In genomic region chr1:184563308-184563707, GRCh38 we compare ENCODE assay signal across 9 cellular contexts.
DNase-seq lines count a peak whose midpoint lies in the region; ATAC-seq and TF ChIP-seq lines count a peak whose summit lies in the region.
"Had no signal": no experiment of that assay in that cellular context is flagged by ENCODE, and none has a peak within 500 bp of the region (broad histone marks: within the 10 kb centered on the region; RNA-seq: fewer than 3 reads in every experiment).

No MANE protein-coding gene starts in this region.

- no peak for TF ChIP-seq POLR2A in body of pancreas (IDR thresholded peaks at IDR 0.05)

- no peaks in the 10 kb centered on the region for H3K9me3 ChIP-seq in body of pancreas
- no peaks in the 10 kb centered on the region for H3K9me3 ChIP-seq in liver (ENCODE audit: control insufficient read depth in 4 of 4, low read length in 3 of 4)

- no peaks in the 10 kb centered on the region for H3K4me1 Mint-ChIP-seq in activated CD4-positive, alpha-beta memory T cell treated with anti-CD3 and anti-CD28 coated beads for 36 hours (ENCODE audit: low read depth)
- no peaks in the 10 kb centered on the region for H3K4me1 Mint-ChIP-seq in activated T-cell treated with anti-CD3 and anti-CD28 coated beads, Interleukin-2, amount 50 U/mL, for 72 hours (ENCODE audit: low read depth)
- no peaks in the 10 kb centered on the region for H3K4me1 Mint-ChIP-seq in activated CD4-positive, alpha-beta T cell treated with anti-CD3 and anti-CD28 coated beads, Interleukin-2, amount 10 ng/mL, durations not matched to agents 24 days and 14 days

- no peak overlapping the region for H3K27ac Mint-ChIP-seq in activated CD4-positive, alpha-beta memory T cell treated with anti-CD3 and anti-CD28 coated beads for 36 hours
- H3K27ac Mint-ChIP-seq in activated T-cell treated with anti-CD3 and anti-CD28 coated beads, Interleukin-2, amount 50 U/mL, for 72 hours, result no peak overlapping the region
- H3K27ac Mint-ChIP-seq in activated CD4-positive, alpha-beta T cell treated with anti-CD3 and anti-CD28 coated beads, Interleukin-2, amount 10 ng/mL, durations not matched to agents 24 days and 14 days, result no peak overlapping the region

- intact Hi-C loops in body of pancreas (cut with DNase I), result no loop called here
- intact Hi-C loops in activated CD4-positive, alpha-beta memory T cell treated with anti-CD3 and anti-CD28 coated beads for 36 hours (cut with micrococcal nuclease), result no loop called here
- intact Hi-C loops in activated CD4-positive, alpha-beta T cell treated with anti-CD3 and anti-CD28 coated beads, Interleukin-2, amount 10 ng/mL, durations not matched to agents 24 days and 14 days (cut with micrococcal nuclease), result no loop called here

- 28 to 35% methylated on average over 1 of the region's 1 CpG for WGBS in body of pancreas, 2 donors
- 11% methylated on average over 1 of the region's 1 CpG for WGBS in liver

- H3K27me3 Mint-ChIP-seq in activated CD4-positive, alpha-beta memory T cell treated with anti-CD3 and anti-CD28 coated beads for 36 hours, result peaks cover 8% of the 10 kb centered on the region
- peaks cover 7% of the 10 kb centered on the region for H3K27me3 Mint-ChIP-seq in activated T-cell treated with anti-CD3 and anti-CD28 coated beads, Interleukin-2, amount 50 U/mL, for 72 hours (ENCODE audit: low read depth)
- H3K27me3 Mint-ChIP-seq in activated CD4-positive, alpha-beta T cell treated with anti-CD3 and anti-CD28 coated beads, Interleukin-2, amount 10 ng/mL, durations not matched to agents 24 days and 14 days, result peaks cover 8% of the 10 kb centered on the region

- no peaks in the 10 kb centered on the region for H3K36me3 ChIP-seq in body of pancreas (replicated peaks in 1 of 2; ENCODE audit: insufficient read depth in 1 of 2, low read depth in 2 of 2)
- H3K36me3 ChIP-seq in liver (ENCODE audit: control insufficient read depth in 4 of 4, insufficient read depth in 3 of 4, low read depth in 1 of 4, low read length in 3 of 4), result no peaks in the 10 kb centered on the region

- H3K27ac ChIP-seq in body of pancreas (no peak overlapping the region), liver (ENCODE audit: low read depth in 1 of 2, low read length in 2 of 2) (no peak overlapping the region)
- H3K27ac ChIP-seq: epithelial cell of prostate had no signal

- H3K9me3 Mint-ChIP-seq in activated CD4-positive, alpha-beta memory T cell treated with anti-CD3 and anti-CD28 coated beads for 36 hours, result no peaks in the 10 kb centered on the region
- peaks cover 1% of the 10 kb centered on the region in 2 donors for H3K9me3 Mint-ChIP-seq in activated T-cell treated with anti-CD3 and anti-CD28 coated beads, Interleukin-2, amount 50 U/mL, for 72 hours
- H3K9me3 Mint-ChIP-seq in activated CD4-positive, alpha-beta T cell treated with anti-CD3 and anti-CD28 coated beads, Interleukin-2, amount 10 ng/mL, durations not matched to agents 24 days and 14 days, result no peaks in the 10 kb centered on the region

- H3K36me3 Mint-ChIP-seq in activated CD4-positive, alpha-beta memory T cell treated with anti-CD3 and anti-CD28 coated beads for 36 hours, result no peaks in the 10 kb centered on the region
- H3K36me3 Mint-ChIP-seq in activated T-cell treated with anti-CD3 and anti-CD28 coated beads, Interleukin-2, amount 50 U/mL, for 72 hours (ENCODE audit: insufficient read depth in 2 of 2), result no peaks in the 10 kb centered on the region
- H3K36me3 Mint-ChIP-seq in activated CD4-positive, alpha-beta T cell treated with anti-CD3 and anti-CD28 coated beads, Interleukin-2, amount 10 ng/mL, durations not matched to agents 24 days and 14 days (ENCODE audit: low read depth), result no peaks in the 10 kb centered on the region

- peak; percentile 85 to 87 for TF ChIP-seq RAD21 in liver (IDR thresholded peaks at IDR 0.05)

- DNase-seq in DMS53 treated with DMSO at 0.1 percent for 48 hours (lab: John Stamatoyannopoulos, UW; ENCODE audit: unreplicated experiment) (peak; percentile 14), NCI-H146 (lab: John Stamatoyannopoulos, UW) (peak; percentile 7), body of pancreas (no peak), GM20000 (ENCODE audit: low spot score) (no peak)
- DNase-seq in activated CD4-positive, alpha-beta memory T cell treated with anti-CD3 and anti-CD28 coated beads for 36 hours, result no peak
- no peak for DNase-seq in activated T-cell treated with anti-CD3 and anti-CD28 coated beads, Interleukin-2, amount 50 U/mL, for 72 hours
- DNase-seq in activated CD4-positive, alpha-beta T cell treated with anti-CD3 and anti-CD28 coated beads, Interleukin-2, amount 10 ng/mL, durations not matched to agents 24 days and 14 days, result no peak

- CTCF ChIA-PET in activated CD4-positive, alpha-beta memory T cell treated with anti-CD3 and anti-CD28 coated beads for 36 hours (lab: Charles Lee), result no interaction called here

- H3K4me3 ChIP-seq in body of pancreas (no peak overlapping the region), liver (ENCODE audit: low read depth in 1 of 3, low read length in 3 of 3) (no peak overlapping the region)

- H3K4me1 ChIP-seq in body of pancreas (peaks cover 13% of the 10 kb centered on the region), liver (ENCODE audit: control insufficient read depth in 4 of 4, insufficient read depth in 4 of 4, low read length in 3 of 4) (peaks cover 0 to 8% (median 4%) of the 10 kb centered on the region in 4 donors)

- peak in 6 of 7 experiments; percentile 37 to 70 (median 57) for TF ChIP-seq CTCF in body of pancreas (IDR thresholded peaks at IDR 0.05)
- peak; percentile 44 for TF ChIP-seq CTCF in liver (IDR thresholded peaks at IDR 0.05; ENCODE audit: low read depth, low read length, missing input control)
- no peak for TF ChIP-seq CTCF in GM20000 (IDR thresholded peaks at IDR 0.05; ENCODE audit: extremely low read depth, missing control alignments)

- POLR2A ChIA-PET in activated CD4-positive, alpha-beta memory T cell treated with anti-CD3 and anti-CD28 coated beads for 36 hours (lab: Charles Lee), result no interaction called here

- H3K27me3 ChIP-seq in body of pancreas, result no peaks in the 10 kb centered on the region
- H3K27me3 ChIP-seq in liver (ENCODE audit: control insufficient read depth in 4 of 4, insufficient read depth in 4 of 4, low read length in 3 of 4), result no peaks in the 10 kb centered on the region

- no peak overlapping the region for H3K4me3 Mint-ChIP-seq in activated CD4-positive, alpha-beta memory T cell treated with anti-CD3 and anti-CD28 coated beads for 36 hours
- no peak overlapping the region for H3K4me3 Mint-ChIP-seq in activated T-cell treated with anti-CD3 and anti-CD28 coated beads, Interleukin-2, amount 50 U/mL, for 72 hours
- no peak overlapping the region for H3K4me3 Mint-ChIP-seq in activated CD4-positive, alpha-beta T cell treated with anti-CD3 and anti-CD28 coated beads, Interleukin-2, amount 10 ng/mL, durations not matched to agents 24 days and 14 days

- no peak overlapping the region for H3K9ac ChIP-seq in liver (ENCODE audit: low read depth in 1 of 2, low read length in 2 of 2)

- ATAC-seq in body of pancreas, result no peak
- no peak for ATAC-seq in activated T-cell treated with anti-CD3 and anti-CD28 coated beads, Interleukin-2, amount 50 U/mL, for 72 hours (replicated peaks in 1 of 2)

TF ChIP-seq in liver, 16 proteins besides CTCF, POLR2A, EP300 and RAD21:
- TF ChIP-seq ZBTB33 (IDR thresholded peaks at IDR 0.05) (peak; percentile 24), TAF1 (conservative IDR thresholded peaks at IDR 0.05) (no peak)

Comparison
In these comparisons a context has a peak if more than half of its experiments do, and no peak if none do; other contexts are left out.
1. DNase-seq: peak in DMS53 treated with DMSO at 0.1 percent for 48 hours (single experiment) and NCI-H146 (single experiment); none in body of pancreas (0 of 4), activated CD4-positive, alpha-beta memory T cell treated with anti-CD3 and anti-CD28 coated beads for 36 hours (single experiment), activated T-cell treated with anti-CD3 and anti-CD28 coated beads, Interleukin-2, amount 50 U/mL, for 72 hours (0 of 2), activated CD4-positive, alpha-beta T cell treated with anti-CD3 and anti-CD28 coated beads, Interleukin-2, amount 10 ng/mL, durations not matched to agents 24 days and 14 days (single experiment) and GM20000 (single experiment).